ENCODE assay signal across 8 cellular contexts in genomic region chr3:188153498-188153948, GRCh38. TPM values are rescaled to one million over a fixed set of nuclear protein-coding genes. Genes with fewer than 3 reads are reported as not detected.
A peak's percentile ranks its signal among the peaks of the same experiment; 100 is the strongest.
DNase-seq lines count a peak whose midpoint lies in the region; ATAC-seq and TF ChIP-seq lines count a peak whose summit lies in the region.

No MANE protein-coding gene starts in this region.

- peak; percentile 94 for TF ChIP-seq EP300 in stomach (IDR thresholded peaks at IDR 0.05)

- H3K9me3 Mint-ChIP-seq in activated CD4-positive, alpha-beta memory T cell treated with anti-CD3 and anti-CD28 coated beads for 36 hours, result no peaks in the 10 kb centered on the region

- H3K36me3 ChIP-seq in mesodermal cell (ENCODE audit: control insufficient read depth, insufficient read depth, low read length) (peaks cover under 1% of the 10 kb centered on the region), stomach (no peaks in the 10 kb centered on the region)

- WGBS in mesodermal cell (ENCODE audit: insufficient coverage in 2 of 2), 2 experiments, result 1 to 4% methylated on average over 5 to 17 of the region's 25 CpGs
- WGBS in stomach, 5 donors, result 0 to 2% (median 1%) methylated on average over 25 of the region's 25 CpGs

- H3K27ac ChIP-seq in epithelial cell of prostate (peak overlapping the region; percentile 74), mesodermal cell (ENCODE audit: low read depth, low read length, severe bottlenecking) (peak overlapping the region; percentile 98), stomach (peak overlapping the region; percentile 87 to 98 (median 96))

- peak in 1 of 4 donors; percentile 63 for TF ChIP-seq POLR2A in stomach (IDR thresholded peaks at IDR 0.05)

- H3K4me1 ChIP-seq in mesodermal cell (ENCODE audit: control insufficient read depth, insufficient read depth, low read length, poor library complexity, severe bottlenecking), result peaks cover 25% of the 10 kb centered on the region
- H3K4me1 ChIP-seq in stomach, result peaks cover 27 to 67% (median 55%) of the 10 kb centered on the region in 4 donors

- DNase-seq in DMS153 (lab: John Stamatoyannopoulos, UW) (peak; percentile 56), DMS153 treated with DMSO at 0.1 percent for 48 hours (lab: John Stamatoyannopoulos, UW; ENCODE audit: unreplicated experiment) (no peak), NCI-H446 (lab: John Stamatoyannopoulos, UW) (peak; percentile 79 to 81), epithelial cell of prostate (ENCODE audit: low read depth, low spot score) (peak; percentile 43), stomach (peak; percentile 85)
- DNase-seq in activated CD4-positive, alpha-beta memory T cell treated with anti-CD3 and anti-CD28 coated beads for 36 hours, result peak; percentile 63

- CTCF ChIA-PET in activated CD4-positive, alpha-beta memory T cell treated with anti-CD3 and anti-CD28 coated beads for 36 hours (lab: Charles Lee), result interaction anchor here (1.0 to 4.9 kb wide), 7 partner anchors 11 to 414 kb away, joined by 3 to 33 read pairs (median 3); no protein-coding TSS in a partner anchor

- ATAC-seq in HG02943 (IDR thresholded peaks at IDR 0.05; ENCODE audit: low read depth, unreplicated experiment), result peak; percentile 15

- H3K27me3 Mint-ChIP-seq in activated CD4-positive, alpha-beta memory T cell treated with anti-CD3 and anti-CD28 coated beads for 36 hours, result no peaks in the 10 kb centered on the region

- POLR2A ChIA-PET in activated CD4-positive, alpha-beta memory T cell treated with anti-CD3 and anti-CD28 coated beads for 36 hours (lab: Charles Lee), result interaction anchor here (0.9 to 3.8 kb wide), 12 partner anchors 11 to 417 kb away, joined by 3 to 16 read pairs (median 4); partner anchors contain the start of gene BCL6

- peaks cover 57% of the 10 kb centered on the region for H3K4me1 Mint-ChIP-seq in activated CD4-positive, alpha-beta memory T cell treated with anti-CD3 and anti-CD28 coated beads for 36 hours (ENCODE audit: low read depth)

- TF ChIP-seq CTCF in stomach (IDR thresholded peaks at IDR 0.05), result peak in 1 of 7 experiments; percentile 39

- intact Hi-C loops in activated CD4-positive, alpha-beta memory T cell treated with anti-CD3 and anti-CD28 coated beads for 36 hours (cut with micrococcal nuclease), result loop anchor here (1.0 to 10.0 kb wide), 5 partner anchors 91 to 761 kb away; no protein-coding TSS in a partner anchor
- intact Hi-C loops in stomach (cut with DNase I; ENCODE audit: low total_unique reads), result no loop called here

- H3K36me3 Mint-ChIP-seq in activated CD4-positive, alpha-beta memory T cell treated with anti-CD3 and anti-CD28 coated beads for 36 hours, result peaks cover 3% of the 10 kb centered on the region

- no peaks in the 10 kb centered on the region for H3K9me3 ChIP-seq in mesodermal cell (ENCODE audit: control insufficient read depth, low read length)
- no peaks in the 10 kb centered on the region for H3K9me3 ChIP-seq in stomach

- H3K4me3 ChIP-seq in mesodermal cell (ENCODE audit: extremely low read depth, insufficient read depth, low read length, poor library complexity, severe bottlenecking) (peak overlapping the region; percentile 82), stomach (peak overlapping the region; percentile 73 to 77 (median 74))

- H3K27me3 ChIP-seq in stomach, result no peaks in the 10 kb centered on the region

- H3K4me3 Mint-ChIP-seq in activated CD4-positive, alpha-beta memory T cell treated with anti-CD3 and anti-CD28 coated beads for 36 hours, result peak overlapping the region; percentile 88

- H3K27ac Mint-ChIP-seq in activated CD4-positive, alpha-beta memory T cell treated with anti-CD3 and anti-CD28 coated beads for 36 hours, result peak overlapping the region; percentile 76

RNA-seq across cellular contexts. Expression of gene LPP, which starts 0.4 kb away (rescaled TPM):
- total RNA-seq in activated CD4-positive, alpha-beta memory T cell treated with anti-CD3 and anti-CD28 coated beads for 36 hours, result 10 to 100 TPM; 41.0 to 43.6 TPM
- polyA plus RNA-seq in mesodermal cell (2013, experiment 1 of 2), result 33.5 TPM
- polyA plus RNA-seq in mesodermal cell (2013, experiment 2 of 2), result 23.0 TPM
- 100 to 1,000 TPM; 185 to 885 (median 487) TPM for total RNA-seq in stomach
- polyA plus RNA-seq in stomach, result 10 to 100 TPM in 1 of 3 donors, 1 to 10 TPM in 2; 8.0 to 14.6 (median 8.9) TPM

Comparison
In these comparisons a context has a peak if more than half of its experiments do, and no peak if none do; other contexts are left out.
1. RNA of gene LPP, which starts 0.4 kb away (total RNA-seq): 185 to 885 TPM in stomach; 41.0 to 43.6 TPM in activated CD4-positive, alpha-beta memory T cell treated with anti-CD3 and anti-CD28 coated beads for 36 hours; every median in the first group is over 4 times any median in the second.
2. Peak in every context shown above with its lines, with median percentiles within 50 percentile points of each other: H3K27ac ChIP-seq.